In genomic region chr12:573226-573625, GRCh38 we compare ENCODE assay signal across 17 cellular contexts.
"Had no signal": no experiment of that assay in that cellular context is flagged by ENCODE, and none has a peak within 500 bp of the region (broad histone marks: within the 10 kb centered on the region; RNA-seq: fewer than 3 reads in every experiment).

No MANE protein-coding gene starts in this region.

- H3K9me3 Mint-ChIP-seq: activated CD4-positive, alpha-beta memory T cell treated with anti-CD3 and anti-CD28 coated beads for 36 hours had no signal

- H3K27ac Mint-ChIP-seq: nephron progenitor cell had no signal

- ATAC-seq: upper lobe of right lung had no signal

- H3K9me3 ChIP-seq: ascending aorta, esophagus muscularis mucosa, SJSA1, upper lobe of right lung had no signal

- H3K27me3 ChIP-seq: ascending aorta, dorsolateral prefrontal cortex, esophagus muscularis mucosa, SJSA1, upper lobe of right lung had no signal

- H3K4me3 ChIP-seq: ascending aorta, dorsolateral prefrontal cortex, esophagus muscularis mucosa, SJSA1, upper lobe of right lung had no signal

- H3K27me3 Mint-ChIP-seq: activated CD4-positive, alpha-beta memory T cell treated with anti-CD3 and anti-CD28 coated beads for 36 hours; activated CD8-positive, alpha-beta memory T cell treated with anti-CD3 and anti-CD28 coated beads, Interleukin-2, amount 10 ng/mL, durations not matched to agents 7 days and 5 days had no signal

- H3K36me3 ChIP-seq: ascending aorta, esophagus muscularis mucosa, SJSA1, upper lobe of right lung had no signal

- H3K36me3 Mint-ChIP-seq: activated CD4-positive, alpha-beta memory T cell treated with anti-CD3 and anti-CD28 coated beads for 36 hours had no signal

- H3K4me3 Mint-ChIP-seq: activated CD4-positive, alpha-beta memory T cell treated with anti-CD3 and anti-CD28 coated beads for 36 hours; activated CD8-positive, alpha-beta memory T cell treated with anti-CD3 and anti-CD28 coated beads, Interleukin-2, amount 10 ng/mL, durations not matched to agents 7 days and 5 days; nephron progenitor cell had no signal

- H3K27ac ChIP-seq: upper lobe of right lung had no signal

- DNase-seq: activated CD4-positive, alpha-beta memory T cell treated with anti-CD3 and anti-CD28 coated beads for 36 hours; activated CD4-positive, alpha-beta T cell treated with anti-CD3 and anti-CD28 coated beads for 1 hour; activated gamma-delta T cell; activated T-cell treated with anti-CD3 and anti-CD28 coated beads, Interleukin-2, amount 50 U/mL, for 1 hour; hippocampal formation; nephron progenitor cell; occipital lobe; small intestine; stimulated activated CD4-positive, alpha-beta T cell treated with anti-CD3 and anti-CD28 coated beads, Interleukin-4, amount 100 ng/mL, for 4 hours; stimulated activated CD8-positive, alpha-beta memory T cell treated with anti-CD3 and anti-CD28 coated beads, Interleukin-4, amount 100 ng/mL, for 48 hours; stimulated activated naive CD4-positive, alpha-beta T cell treated with Interleukin-2 at 50 U/mL for 16 hours; upper lobe of right lung had no signal
